Comparison of ENCODE assay signal across 13 cellular contexts in the genomic region with DNA sequence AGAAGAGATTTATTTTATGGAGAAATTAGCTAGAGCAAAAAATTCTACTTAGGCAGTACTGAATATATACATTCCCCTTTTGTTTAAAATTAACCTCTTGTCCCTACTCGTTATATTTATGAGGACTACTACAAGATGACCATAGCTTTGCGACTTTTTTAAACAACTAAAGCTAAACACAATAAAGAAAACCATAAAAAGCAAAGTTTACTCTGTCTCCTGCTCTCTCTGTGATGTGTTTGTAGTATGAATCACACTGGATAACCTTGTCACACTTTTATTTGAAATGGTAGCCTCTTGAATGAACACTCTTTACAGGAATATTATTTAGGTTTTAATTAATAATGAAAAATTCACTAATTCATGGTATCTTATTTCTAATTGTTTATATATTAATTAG.
"Had no signal": no experiment of that assay in that cellular context is flagged by ENCODE, and none has a peak within 500 bp of the region (broad histone marks: within the 10 kb centered on the region; RNA-seq: fewer than 3 reads in every experiment).

No MANE protein-coding gene starts in this region.

- H3K4me3 ChIP-seq: lower lobe of right lung, right atrium auricular region, tibial nerve had no signal

- H3K27ac ChIP-seq: adrenal gland, lower lobe of right lung, right atrium auricular region, tibial nerve had no signal

- ATAC-seq: activated naive CD4-positive, alpha-beta T cell treated with anti-CD3 and anti-CD28 coated beads, Interleukin-2, amount 50 U/mL, for 72 hours; lower lobe of right lung had no signal

- H3K4me1 ChIP-seq: lower lobe of right lung, right atrium auricular region, tibial nerve had no signal

- H3K9me3 ChIP-seq: adrenal gland, lower lobe of right lung, right atrium auricular region, tibial nerve had no signal

- FAIRE-seq: islet of Langerhans, urothelium cell line had no signal

- H3K36me3 ChIP-seq: adrenal gland, lower lobe of right lung, right atrium auricular region, tibial nerve had no signal

- DNase-seq: activated CD4-positive, alpha-beta T cell treated with anti-CD3 and anti-CD28 coated beads, Interleukin-2, amount 50 U/mL, for 48 hours; activated gamma-delta T cell treated with Interleukin-2 at 50 U/mL for 16 hours; adrenal gland; dermis blood vessel endothelial cell; effector memory CD4-positive, alpha-beta T cell; left cardiac atrium; lower lobe of right lung; posterior cingulate gyrus had no signal
